Comparison of ENCODE assay signal across 8 cellular contexts in the genomic region with DNA sequence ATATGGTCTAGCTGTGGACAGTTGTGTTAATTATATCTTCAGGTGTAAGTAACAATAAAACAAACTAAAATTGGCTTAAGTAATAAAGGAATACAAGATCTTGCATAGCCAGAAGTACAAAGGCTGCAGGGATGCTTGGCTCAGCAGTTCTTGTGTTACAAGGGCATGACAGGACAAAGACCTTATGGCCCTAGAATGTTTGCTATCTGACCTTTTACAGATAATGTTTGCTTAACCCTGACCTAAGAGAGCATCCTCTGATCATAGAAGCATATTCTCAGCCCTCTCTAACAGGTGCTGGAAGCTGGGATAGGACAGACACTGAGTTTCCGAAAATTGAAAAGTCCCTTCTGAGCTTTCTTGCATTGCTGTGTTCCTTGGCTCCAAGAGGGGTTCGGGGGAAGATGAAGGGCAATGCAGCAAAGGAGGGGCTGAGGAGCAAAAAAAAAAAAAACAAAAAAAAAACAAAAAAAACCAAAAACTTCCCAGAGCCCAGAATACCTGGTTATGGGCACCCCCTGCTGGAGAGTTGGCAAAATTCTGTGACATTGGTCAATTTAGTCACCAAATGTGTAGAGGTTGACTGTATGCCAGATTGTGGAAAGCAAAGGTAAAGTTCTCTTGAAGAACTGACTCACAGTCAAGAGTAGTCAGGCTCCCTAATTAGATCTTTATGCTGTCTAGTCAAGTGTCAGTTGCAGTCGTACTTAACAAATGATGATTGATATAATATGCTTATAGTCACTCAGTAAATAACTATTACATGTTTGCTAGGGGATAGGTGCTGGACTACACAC.
DNase-seq lines count a peak whose midpoint lies in the region; TF ChIP-seq lines count a peak whose summit lies in the region.

No MANE protein-coding gene starts in this region.

- DNase-seq in NCI-H2107 treated with DMSO at 0.1 percent for 48 hours (lab: John Stamatoyannopoulos, UW; ENCODE audit: unreplicated experiment) (peak; percentile 37), NCI-H2107 (lab: John Stamatoyannopoulos, UW) (no peak), SW480 (ENCODE audit: low spot score) (peak; percentile 37), amniotic stem cell (lab: John Stamatoyannopoulos, UW) (peak; percentile 39), iPS DF 4.7 (ENCODE audit: extremely low read depth, low spot score) (peak; percentile 14), HuH-7.5 (ENCODE audit: low spot score) (no peak)
- DNase-seq in stimulated activated CD4-positive, alpha-beta T cell treated with anti-CD3 and anti-CD28 coated beads, Interleukin-12 subunit alpha, Interleukin-12 subunit beta, amount 100 ng/mL, for 48 hours (ENCODE audit: low read depth in 2 of 3, low spot score in 1 of 3): peak; percentile 62 to 81 (median 67)

- TF ChIP-seq CTCF in LNCAP (IDR thresholded peaks at IDR 0.05): peak; percentile 73

Comparison
In these comparisons a context has a peak if more than half of its experiments do, and no peak if none do; other contexts are left out.
1. DNase-seq: peak in NCI-H2107 treated with DMSO at 0.1 percent for 48 hours (single experiment), SW480 (single experiment), amniotic stem cell (single experiment), iPS DF 4.7 (single experiment) and stimulated activated CD4-positive, alpha-beta T cell treated with anti-CD3 and anti-CD28 coated beads, Interleukin-12 subunit alpha, Interleukin-12 subunit beta, amount 100 ng/mL, for 48 hours (3 of 3); none in NCI-H2107 (single experiment) and HuH-7.5 (single experiment).